In the genomic region with DNA sequence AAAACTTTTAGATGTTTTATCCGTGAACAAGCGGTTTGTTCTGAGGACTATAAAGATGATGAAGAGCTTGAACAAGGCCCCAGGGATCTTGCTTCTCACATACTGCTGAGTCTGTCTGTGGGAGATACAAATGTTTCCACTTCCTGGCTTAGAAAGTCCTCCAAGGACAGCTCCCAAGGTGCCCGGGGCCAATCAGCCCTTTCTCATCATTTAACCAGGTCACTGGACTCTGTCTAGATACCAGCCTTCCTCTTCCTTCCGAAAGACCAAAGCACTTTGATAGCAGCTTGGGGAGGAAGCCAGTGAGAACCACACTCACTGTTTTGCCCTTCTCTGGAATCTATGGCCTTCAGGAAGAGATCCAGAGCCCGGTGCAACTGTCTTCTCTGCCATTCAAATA, we compare ENCODE assay signal across 1 cellular context.
TF ChIP-seq lines count a peak whose summit lies in the region.

No MANE protein-coding gene starts in this region.

TF ChIP-seq in K562, 482 proteins besides CTCF, POLR2A, EP300 and RAD21 (continued from another document):
- TF ChIP-seq, protein P1, sequence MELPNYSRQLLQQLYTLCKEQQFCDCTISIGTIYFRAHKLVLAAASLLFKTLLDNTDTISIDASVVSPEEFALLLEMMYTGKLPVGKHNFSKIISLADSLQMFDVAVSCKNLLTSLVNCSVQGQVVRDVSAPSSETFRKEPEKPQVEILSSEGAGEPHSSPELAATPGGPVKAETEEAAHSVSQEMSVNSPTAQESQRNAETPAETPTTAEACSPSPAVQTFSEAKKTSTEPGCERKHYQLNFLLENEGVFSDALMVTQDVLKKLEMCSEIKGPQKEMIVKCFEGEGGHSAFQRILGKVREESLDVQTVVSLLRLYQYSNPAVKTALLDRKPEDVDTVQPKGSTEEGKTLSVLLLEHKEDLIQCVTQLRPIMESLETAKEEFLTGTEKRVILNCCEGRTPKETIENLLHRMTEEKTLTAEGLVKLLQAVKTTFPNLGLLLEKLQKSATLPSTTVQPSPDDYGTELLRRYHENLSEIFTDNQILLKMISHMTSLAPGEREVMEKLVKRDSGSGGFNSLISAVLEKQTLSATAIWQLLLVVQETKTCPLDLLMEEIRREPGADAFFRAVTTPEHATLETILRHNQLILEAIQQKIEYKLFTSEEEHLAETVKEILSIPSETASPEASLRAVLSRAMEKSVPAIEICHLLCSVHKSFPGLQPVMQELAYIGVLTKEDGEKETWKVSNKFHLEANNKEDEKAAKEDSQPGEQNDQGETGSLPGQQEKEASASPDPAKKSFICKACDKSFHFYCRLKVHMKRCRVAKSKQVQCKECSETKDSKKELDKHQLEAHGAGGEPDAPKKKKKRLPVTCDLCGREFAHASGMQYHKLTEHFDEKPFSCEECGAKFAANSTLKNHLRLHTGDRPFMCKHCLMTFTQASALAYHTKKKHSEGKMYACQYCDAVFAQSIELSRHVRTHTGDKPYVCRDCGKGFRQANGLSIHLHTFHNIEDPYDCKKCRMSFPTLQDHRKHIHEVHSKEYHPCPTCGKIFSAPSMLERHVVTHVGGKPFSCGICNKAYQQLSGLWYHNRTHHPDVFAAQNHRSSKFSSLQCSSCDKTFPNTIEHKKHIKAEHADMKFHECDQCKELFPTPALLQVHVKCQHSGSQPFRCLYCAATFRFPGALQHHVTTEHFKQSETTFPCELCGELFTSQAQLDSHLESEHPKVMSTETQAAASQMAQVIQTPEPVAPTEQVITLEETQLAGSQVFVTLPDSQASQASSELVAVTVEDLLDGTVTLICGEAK (IDR thresholded peaks at IDR 0.05) = no peak
- TF ChIP-seq, protein P1 (CRISPR knock-in tag; IDR thresholded peaks at IDR 0.05) = no peak
- TF ChIP-seq ZNF785 (CRISPR knock-in tag; IDR thresholded peaks at IDR 0.05) = no peak
